Comparison of ENCODE assay signal across 8 cellular contexts in genomic region chr19:38693380-38694223, GRCh38. TPM values are rescaled to one million over a fixed set of nuclear protein-coding genes. Genes with fewer than 3 reads are reported as not detected.
DNase-seq lines count a peak whose midpoint lies in the region; ATAC-seq, FAIRE-seq and TF ChIP-seq lines count a peak whose summit lies in the region.

No MANE protein-coding gene starts in this region.

- H3K9ac ChIP-seq in OCI-LY1 (ENCODE audit: low read length) (peak overlapping the region; percentile 6; the same call in 1 of the 2 replicates), K562 (ENCODE audit: insufficient read depth in 1 of 2, low read depth in 2 of 2, low read length in 2 of 2) (no peak overlapping the region; a peak in 1 of 4 replicates)

- CTCF ChIA-PET in K562 (lab: Yijun Ruan, JAX; ENCODE audit: low intra/inter-chr PET ratio) = no interaction called here

- H3K4me1 Mint-ChIP-seq in stimulated activated memory B cell treated with anti-CD40 and anti-IgM and Interleukin-4, amounts not matched to agents 10 μg/mL and 1 μg/mL and 100 μg/mL, for 72 hours = peaks cover 81% of the 10 kb centered on the region

- H3K36me3 Mint-ChIP-seq in stimulated activated memory B cell treated with anti-CD40 and anti-IgM and Interleukin-4, amounts not matched to agents 10 μg/mL and 1 μg/mL and 100 μg/mL, for 72 hours = peaks cover 5% of the 10 kb centered on the region

- DNase-seq in activated CD4-positive, CD25-positive, alpha-beta regulatory T cell treated with anti-CD3 and anti-CD28 coated beads, Interleukin-2, amount 50 U/mL, for 16 hours (ENCODE audit: low read depth, low spot score) = peak; percentile 19
- DNase-seq in activated CD4-positive, CD25-positive, alpha-beta regulatory T cell (lab: John Stamatoyannopoulos, UW) = no peak
- DNase-seq in K562 (ENCODE audit: extremely low read depth in 1 of 4, low spot score in 3 of 4) (no peak), iris pigment epithelial cell (ENCODE audit: low read depth) (peak; percentile 76), mesenteric fat pad (ENCODE audit: low spot score) (no peak)

- H3K27ac ChIP-seq in OCI-LY1 (ENCODE audit: low read depth, low read length, poor library complexity, severe bottlenecking) = peak overlapping the region; percentile 55
- H3K27ac ChIP-seq in K562 (ENCODE audit: extremely low read depth, low read depth, low read length) = peak overlapping the region; percentile 24; the same call in 1 of the 3 replicates

- peak overlapping the region; percentile 83 for H3K27ac Mint-ChIP-seq in stimulated activated memory B cell treated with anti-CD40 and anti-IgM and Interleukin-4, amounts not matched to agents 10 μg/mL and 1 μg/mL and 100 μg/mL, for 72 hours

- no peak for TF ChIP-seq RAD21 in K562 (CRISPR knock-in tag; conservative IDR thresholded peaks at IDR 0.05 in 1 of 2, IDR thresholded peaks at IDR 0.05 in 1 of 2)

- no peak for TF ChIP-seq EP300 in K562 (IDR thresholded peaks at IDR 0.05; ENCODE audit: low read length)

- H3K4me2 ChIP-seq in OCI-LY1 (ENCODE audit: low read length) (peak overlapping the region; percentile 32; the same call in 1 of the 2 replicates), K562 (ENCODE audit: insufficient read depth, low read length) (no peak overlapping the region)

- peak overlapping the region; percentile 22 for H3K4me3 Mint-ChIP-seq in stimulated activated memory B cell treated with anti-CD40 and anti-IgM and Interleukin-4, amounts not matched to agents 10 μg/mL and 1 μg/mL and 100 μg/mL, for 72 hours

- no peaks in the 10 kb centered on the region for H4K20me1 ChIP-seq in OCI-LY1 (ENCODE audit: insufficient read depth, low read length)
- peaks cover 21% of the 10 kb centered on the region for H4K20me1 ChIP-seq in K562 (replicated peaks; ENCODE audit: control insufficient read depth, insufficient read depth, low read length)

- FAIRE-seq in K562 (lab: Jason Lieb, UNC) = no peak

- no peak for TF ChIP-seq POLR2A in K562 (conservative IDR thresholded peaks at IDR 0.05)

- H3K9me3 ChIP-seq in OCI-LY1 (ENCODE audit: low read length) (no peaks in the 10 kb centered on the region), K562 (replicated peaks; ENCODE audit: control insufficient read depth, insufficient read depth, low read depth, low read length) (no peaks in the 10 kb centered on the region)

- no peaks in the 10 kb centered on the region for H3K9me2 ChIP-seq in OCI-LY1 (ENCODE audit: low read depth, low read length)

- peaks cover 38% of the 10 kb centered on the region for H3K4me1 ChIP-seq in OCI-LY1 (ENCODE audit: insufficient read depth, low read length, severe bottlenecking)
- H3K4me1 ChIP-seq in K562 (replicated peaks in 1 of 2; ENCODE audit: control insufficient read depth in 2 of 2, insufficient read depth in 2 of 2, low read length in 2 of 2) = peaks cover 11 to 33% of the 10 kb centered on the region in 2 experiments

- ATAC-seq in K562 (no peak), HG03095 (IDR thresholded peaks at IDR 0.05; ENCODE audit: unreplicated experiment) (no peak)
- ATAC-seq in stimulated activated memory B cell treated with anti-CD40 and anti-IgM and Interleukin-4, amounts not matched to agents 10 μg/mL and 1 μg/mL and 100 μg/mL, for 72 hours = peak; percentile 87

- H3K27me3 Mint-ChIP-seq in stimulated activated memory B cell treated with anti-CD40 and anti-IgM and Interleukin-4, amounts not matched to agents 10 μg/mL and 1 μg/mL and 100 μg/mL, for 72 hours = no peaks in the 10 kb centered on the region

- H3F3A ChIP-seq in OCI-LY1 (ENCODE audit: insufficient read depth, low read length) = no peaks in the 10 kb centered on the region

- H3K27me3 ChIP-seq in OCI-LY1 (ENCODE audit: insufficient read depth, low read length) (no peaks in the 10 kb centered on the region), K562 (ENCODE audit: control insufficient read depth in 2 of 2, insufficient read depth in 2 of 2, low read length in 2 of 2) (no peaks in the 10 kb centered on the region)

- 85% methylated on average over 16 of the region's 19 CpGs for WGBS in K562 (ENCODE audit: insufficient coverage, low coverage, missing lambda C conversion rate)

- in situ Hi-C loops in K562 (cut with MboI) = no loop called here

- H2AFZ ChIP-seq in OCI-LY1 (ENCODE audit: low read length) (no peak overlapping the region), K562 (ENCODE audit: low read depth, low read length) (no peak overlapping the region)

- POLR2A ChIA-PET in K562 (lab: Yijun Ruan, JAX) = interaction anchor here (1.7 kb wide), 1 partner anchor 14 kb away, joined by 4 read pairs; no protein-coding TSS in a partner anchor

- H3K4me3 ChIP-seq in OCI-LY1 (ENCODE audit: low read depth, low read length, poor library complexity, severe bottlenecking) (no peak overlapping the region), K562 (no peak overlapping the region)

- H3K36me3 ChIP-seq in OCI-LY1 (ENCODE audit: insufficient read depth, low read length) (no peaks in the 10 kb centered on the region; the same call in 1 of the 2 replicates), K562 (ENCODE audit: control insufficient read depth, insufficient read depth, low read length) (peaks cover 83% of the 10 kb centered on the region)

- intact Hi-C loops in K562 (cut with micrococcal nuclease) = no loop called here

- H3K9me3 Mint-ChIP-seq in stimulated activated memory B cell treated with anti-CD40 and anti-IgM and Interleukin-4, amounts not matched to agents 10 μg/mL and 1 μg/mL and 100 μg/mL, for 72 hours = no peaks in the 10 kb centered on the region

- H3K9me1 ChIP-seq in K562 (ENCODE audit: control insufficient read depth, insufficient read depth, low read length) = peaks cover 8% of the 10 kb centered on the region

- BruUV-seq in K562 (replicated peaks; lab: Mats Ljungman, UMichigan) = no TSS peak

- no peak for TF ChIP-seq CTCF in OCI-LY1 (IDR thresholded peaks at IDR 0.05; ENCODE audit: low read length)
- no peak for TF ChIP-seq CTCF in K562 (IDR thresholded peaks at IDR 0.05 in 2 of 3, conservative IDR thresholded peaks at IDR 0.05 in 1 of 3; ENCODE audit: insufficient read depth in 2 of 3, low read depth in 1 of 3, low read length in 3 of 3)

- no peaks in the 10 kb centered on the region for H3K79me2 ChIP-seq in OCI-LY1 (ENCODE audit: insufficient read depth, low read length)
- peaks cover 96% of the 10 kb centered on the region for H3K79me2 ChIP-seq in K562 (ENCODE audit: control insufficient read depth, insufficient read depth, low read length)

TF ChIP-seq in K562, 482 proteins besides CTCF, POLR2A, EP300 and RAD21 (continues in another document):
- TF ChIP-seq NFE2 (IDR thresholded peaks at IDR 0.05; ENCODE audit: low read depth) (0 out of 2 replicates have a peak, but pooled peaks have one; percentile 5), ZNF232 (CRISPR knock-in tag; IDR thresholded peaks at IDR 0.05) (no peak), ZNF282 (CRISPR knock-in tag; IDR thresholded peaks at IDR 0.05) (no peak), ZNF174 (CRISPR knock-in tag; IDR thresholded peaks at IDR 0.05) (no peak), TAF1 (IDR thresholded peaks at IDR 0.05; ENCODE audit: control insufficient read depth, extremely low read depth, insufficient read depth, low read length, severe bottlenecking) (no peak), HNRNPK (IDR thresholded peaks at IDR 0.05; ENCODE audit: low read depth, low read length, poor library complexity, severe bottlenecking) (no peak), FOXK2 (conservative IDR thresholded peaks at IDR 0.05 in 1 of 2, IDR thresholded peaks at IDR 0.05 in 1 of 2; ENCODE audit: low read depth in 2 of 2) (no peak), CREM (IDR thresholded peaks at IDR 0.05; ENCODE audit: low read depth) (no peak), TAF15 (IDR thresholded peaks at IDR 0.05; ENCODE audit: low read depth, low read length) (no peak)

RNA-seq across cellular contexts. Expression of gene ACTN4, which starts 46.2 kb away (rescaled TPM):
- total RNA-seq in K562 (2011; cell fraction: chromatin; rRNA removed; ENCODE audit: low replicate concordance) = 168 and 288 TPM in 2 replicates
- 79.0 and 102 TPM in 2 replicates for total RNA-seq in K562 (2011; cell fraction: nucleolus; rRNA removed)
- total RNA-seq in K562 (2011; cell fraction: nucleoplasm; rRNA removed) = 99.5 and 155 TPM in 2 replicates
- total RNA-seq in K562 (2014; rRNA removed) = 159 and 202 TPM in 2 replicates
- 67.2 and 80.0 TPM in 2 replicates for total RNA-seq in K562 (2014; rRNA removed; fragmentation: Illumina TruSeq; extraction: Trizol)
- 58.2 and 67.4 TPM in 2 replicates for total RNA-seq in K562 (2015; rRNA removed; fragmentation: Illumina TruSeq; extraction: Trizol)
- 362 and 385 TPM in 2 replicates for total RNA-seq in K562 (2021)
- 130 and 299 TPM in 2 replicates for polyA plus RNA-seq in K562 (2011; rRNA removed)
- 90.1 and 157 TPM in 2 replicates for polyA plus RNA-seq in K562 (2011; cell fraction: cytosol; rRNA removed)
- 395 and 716 TPM in 2 replicates for polyA plus RNA-seq in K562 (2011; cell fraction: nucleus; rRNA removed)
- polyA plus RNA-seq in K562 (2012) = 444 and 454 TPM in 2 replicates
- 149 and 163 TPM in 2 replicates for polyA plus RNA-seq in K562 (2014; fragmentation: Illumina TruSeq; extraction: Trizol)
- polyA plus RNA-seq in K562 (2014; fragmentation: Nextera tagmentation; extraction: Ambion mirVana) = 1 to 10 TPM; 3.1 to 8.4 TPM
- polyA plus RNA-seq in K562 (2014; rRNA removed) = 115 and 125 TPM in 2 replicates
- 140 and 177 TPM in 2 replicates for polyA minus RNA-seq in K562 (2011; rRNA and poly(A)+ RNA removed)
- 135 and 194 TPM in 2 replicates for polyA minus RNA-seq in K562 (2011; cell fraction: cytosol; rRNA and poly(A)+ RNA removed)
- 51.4 and 130 TPM in 2 replicates for polyA minus RNA-seq in K562 (2011; cell fraction: nucleus; rRNA and poly(A)+ RNA removed)
- 431 TPM for total RNA-seq in mesenteric fat pad

RNA-seq across cellular contexts. Expression of gene CAPN12, which starts 50.7 kb away (rescaled TPM):
- 21.8 and 34.6 TPM in 2 replicates for total RNA-seq in K562 (2011; cell fraction: chromatin; rRNA removed; ENCODE audit: low replicate concordance)
- 22.1 and 24.8 TPM in 2 replicates for total RNA-seq in K562 (2011; cell fraction: nucleolus; rRNA removed)
- total RNA-seq in K562 (2011; cell fraction: nucleoplasm; rRNA removed) = 16.0 and 28.2 TPM in 2 replicates
- total RNA-seq in K562 (2014; rRNA removed) (1.6 and 3.1 TPM in 2 replicates), K562 (2014; rRNA removed; fragmentation: Illumina TruSeq; extraction: Trizol) (0.89 and 1.2 TPM in 2 replicates), K562 (2015; rRNA removed; fragmentation: Illumina TruSeq; extraction: Trizol) (0.83 and 0.87 TPM in 2 replicates), K562 (2021) (3.7 and 4.8 TPM in 2 replicates), mesenteric fat pad (1.3 TPM)
- polyA plus RNA-seq in K562 (2011; rRNA removed) (6.8 and 14.8 TPM in 2 replicates), K562 (2014; fragmentation: Illumina TruSeq; extraction: Trizol) (3.4 and 4.7 TPM in 2 replicates), K562 (2014; fragmentation: Nextera tagmentation; extraction: Ambion mirVana) (1 to 10 TPM in 1 of 2 experiments, under 1 TPM in 1; 0.84 to 1.0 TPM), K562 (2014; rRNA removed) (5.6 and 7.0 TPM in 2 replicates)
- 11.9 and 13.7 TPM in 2 replicates for polyA plus RNA-seq in K562 (2011; cell fraction: cytosol; rRNA removed)
- polyA plus RNA-seq in K562 (2011; cell fraction: nucleus; rRNA removed) = 61.9 and 73.0 TPM in 2 replicates
- 2.9 and 8.2 TPM in 2 replicates for polyA plus RNA-seq in K562 (2012)
- 1.2 and 1.3 TPM in 2 replicates for polyA minus RNA-seq in K562 (2011; rRNA and poly(A)+ RNA removed)
- polyA minus RNA-seq in K562 (2011; cell fraction: cytosol; rRNA and poly(A)+ RNA removed) = 2.8 and 4.4 TPM in 2 replicates
- polyA minus RNA-seq in K562 (2011; cell fraction: nucleus; rRNA and poly(A)+ RNA removed) = 5.1 and 7.3 TPM in 2 replicates

Comparison
In these comparisons a context has a peak if more than half of its experiments do, and no peak if none do; other contexts are left out.
1. DNase-seq: peak in activated CD4-positive, CD25-positive, alpha-beta regulatory T cell treated with anti-CD3 and anti-CD28 coated beads, Interleukin-2, amount 50 U/mL, for 16 hours (single experiment) and iris pigment epithelial cell (single experiment); none in activated CD4-positive, CD25-positive, alpha-beta regulatory T cell (0 of 4), K562 (0 of 4) and mesenteric fat pad (single experiment).